In genomic region chr17:32111141-32111771, GRCh38 we compare ENCODE assay signal across 1 cellular context.
TF ChIP-seq lines count a peak whose summit lies in the region.

No MANE protein-coding gene starts in this region.

TF ChIP-seq in HEK293, 187 proteins besides CTCF, POLR2A, EP300 and RAD21 (continued from another document and continues in another):
- TF ChIP-seq ZBTB26 (tag by site-specific recombination; optimal IDR thresholded peaks at IDR 0.05), result no peak
- TF ChIP-seq ZNF274 (IDR thresholded peaks at IDR 0.05; ENCODE audit: low read length), result no peak
- TF ChIP-seq ZNF274 (tag by site-specific recombination; IDR thresholded peaks at IDR 0.05; ENCODE audit: borderline replicate concordance), result no peak
- TF ChIP-seq ZNF558 (tag by site-specific recombination; IDR thresholded peaks at IDR 0.05), result no peak
- TF ChIP-seq ZNF660 (tag by site-specific recombination; IDR thresholded peaks at IDR 0.05), result peak; percentile 72; the same call in 1 of the 2 replicates
- no peak for TF ChIP-seq ZNF280C (tag by site-specific recombination; IDR thresholded peaks at IDR 0.05)
- TF ChIP-seq ZNF366 (tag by site-specific recombination; conservative IDR thresholded peaks at IDR 0.05), result no peak
- TF ChIP-seq ZNF707 (tag by site-specific recombination; IDR thresholded peaks at IDR 0.05), result no peak
- TF ChIP-seq ZNF146 (tag by site-specific recombination; IDR thresholded peaks at IDR 0.05), result no peak
- TF ChIP-seq ZNF10 (tag by site-specific recombination; IDR thresholded peaks at IDR 0.05), result no peak
- TF ChIP-seq ZFP41 (tag by site-specific recombination; IDR thresholded peaks at IDR 0.05; ENCODE audit: borderline replicate concordance), result no peak
- TF ChIP-seq OSR2 (tag by site-specific recombination; IDR thresholded peaks at IDR 0.05), result peak; percentile 88
- TF ChIP-seq ZNF324 (tag by site-specific recombination; IDR thresholded peaks at IDR 0.05), result no peak
- TF ChIP-seq ZNF510 (tag by site-specific recombination; IDR thresholded peaks at IDR 0.05; ENCODE audit: insufficient replicate concordance), result no peak
- TF ChIP-seq ZNF114 (tag by site-specific recombination; IDR thresholded peaks at IDR 0.05), result no peak
- no peak for TF ChIP-seq FEZF1 (tag by site-specific recombination; IDR thresholded peaks at IDR 0.05)
- no peak for TF ChIP-seq ZNF621 (tag by site-specific recombination; IDR thresholded peaks at IDR 0.05)
- TF ChIP-seq GFI1B (tag by site-specific recombination; IDR thresholded peaks at IDR 0.05), result no peak
- no peak for TF ChIP-seq ZNF488 (tag by site-specific recombination; IDR thresholded peaks at IDR 0.05)
- peak; percentile 58; the same call in 1 of the 2 replicates for TF ChIP-seq TRIM28 (IDR thresholded peaks at IDR 0.05; ENCODE audit: borderline replicate concordance, low read length)
- no peak for TF ChIP-seq OVOL3 (tag by site-specific recombination; IDR thresholded peaks at IDR 0.05)
- TF ChIP-seq GLIS2 (tag by site-specific recombination; IDR thresholded peaks at IDR 0.05), result 0 out of 2 replicates have a peak, but pooled peaks have one; percentile 19
- no peak for TF ChIP-seq ZNF280D (tag by site-specific recombination; IDR thresholded peaks at IDR 0.05)
- TF ChIP-seq ZNF416 (tag by site-specific recombination; IDR thresholded peaks at IDR 0.05), result no peak
- no peak for TF ChIP-seq SP2 (tag by site-specific recombination; IDR thresholded peaks at IDR 0.05)
- no peak for TF ChIP-seq ELK4 (IDR thresholded peaks at IDR 0.05; ENCODE audit: borderline replicate concordance, low read depth, low read length)
- TF ChIP-seq ZNF530 (tag by site-specific recombination; IDR thresholded peaks at IDR 0.05; ENCODE audit: low read depth), result no peak
- 0 out of 2 replicates have a peak, but pooled peaks have one; percentile 29 for TF ChIP-seq ZFP3 (tag by site-specific recombination; IDR thresholded peaks at IDR 0.05; ENCODE audit: low read depth)
- no peak for TF ChIP-seq PRDM2 (tag by site-specific recombination; IDR thresholded peaks at IDR 0.05; ENCODE audit: borderline replicate concordance)
- TF ChIP-seq ZNF610 (tag by site-specific recombination; IDR thresholded peaks at IDR 0.05; ENCODE audit: borderline replicate concordance), result 0 out of 2 replicates have a peak, but pooled peaks have one; percentile 20
- TF ChIP-seq ZNF747 (tag by site-specific recombination; IDR thresholded peaks at IDR 0.05), result no peak
- TF ChIP-seq ZNF133 (tag by site-specific recombination; IDR thresholded peaks at IDR 0.05), result no peak
- TF ChIP-seq ZNF426 (tag by site-specific recombination; IDR thresholded peaks at IDR 0.05), result no peak
- no peak for TF ChIP-seq ZNF560 (tag by site-specific recombination; IDR thresholded peaks at IDR 0.05; ENCODE audit: borderline replicate concordance)
- no peak for TF ChIP-seq ZNF354C (tag by site-specific recombination; IDR thresholded peaks at IDR 0.05; ENCODE audit: borderline replicate concordance, low read depth)
- TF ChIP-seq ZNF341 (tag by site-specific recombination; IDR thresholded peaks at IDR 0.05; ENCODE audit: low read depth), result peak; percentile 35; the same call in 1 of the 2 replicates
- no peak for TF ChIP-seq ZNF521 (tag by site-specific recombination; IDR thresholded peaks at IDR 0.05)
- no peak for TF ChIP-seq GLI4 (tag by site-specific recombination; IDR thresholded peaks at IDR 0.05)
- TF ChIP-seq ZNF148 (tag by site-specific recombination; IDR thresholded peaks at IDR 0.05; ENCODE audit: borderline replicate concordance), result no peak
- no peak for TF ChIP-seq WT1 (tag by site-specific recombination; IDR thresholded peaks at IDR 0.05)
- no peak for TF ChIP-seq ZNF19 (tag by site-specific recombination; IDR thresholded peaks at IDR 0.05; ENCODE audit: low read depth)
- TF ChIP-seq ZBTB21 (tag by site-specific recombination; IDR thresholded peaks at IDR 0.05), result no peak
- TF ChIP-seq ZBTB11 (tag by site-specific recombination; conservative IDR thresholded peaks at IDR 0.05; ENCODE audit: low read depth), result no peak
